Comparison of ENCODE assay signal across 1 cellular context in the genomic region with DNA sequence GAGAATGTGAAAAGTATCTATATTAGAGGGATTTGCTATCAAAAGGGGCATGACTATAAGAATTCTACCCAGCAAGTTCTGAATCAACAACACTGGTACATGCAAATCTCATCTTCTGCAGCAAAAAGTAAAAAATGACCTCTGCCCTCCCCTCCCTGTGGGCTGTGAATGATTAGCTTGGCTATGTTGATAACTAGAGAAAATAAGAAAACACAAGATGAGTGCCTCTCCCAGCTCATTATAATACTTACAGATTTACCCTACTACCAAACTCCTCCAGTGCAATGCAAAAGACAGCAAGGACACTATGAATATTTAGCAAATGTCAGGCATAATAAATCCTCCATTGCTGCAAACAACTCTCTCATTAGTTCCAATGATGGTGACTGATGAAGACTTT.
A peak's percentile ranks its signal among the peaks of the same experiment; 100 is the strongest.
TF ChIP-seq lines count a peak whose summit lies in the region.

No MANE protein-coding gene starts in this region.

TF ChIP-seq in HepG2, 621 proteins besides CTCF, POLR2A, EP300 and RAD21 (continued from another document and continues in another):
- TF ChIP-seq ZNF704 (CRISPR knock-in tag; IDR thresholded peaks at IDR 0.05; ENCODE audit: borderline replicate concordance) (no peak), ZNF782 (CRISPR knock-in tag; IDR thresholded peaks at IDR 0.05; ENCODE audit: borderline replicate concordance) (no peak), ZNF362 (CRISPR knock-in tag; IDR thresholded peaks at IDR 0.05; ENCODE audit: borderline replicate concordance) (no peak), RBM22 (optimal IDR thresholded peaks at IDR 0.05; ENCODE audit: low read length) (no peak), RXRB (CRISPR knock-in tag; IDR thresholded peaks at IDR 0.05; ENCODE audit: borderline replicate concordance) (0 out of 2 replicates have a peak, but pooled peaks have one; percentile 3), ZNF615 (CRISPR knock-in tag; IDR thresholded peaks at IDR 0.05; ENCODE audit: borderline replicate concordance) (no peak), ZBTB7A (CRISPR knock-in tag; IDR thresholded peaks at IDR 0.05) (no peak), ZMYM2 (CRISPR knock-in tag; IDR thresholded peaks at IDR 0.05) (no peak), KLF15 (CRISPR knock-in tag; IDR thresholded peaks at IDR 0.05; ENCODE audit: borderline replicate concordance) (no peak), ZNF263 (CRISPR knock-in tag; IDR thresholded peaks at IDR 0.05) (no peak), CBX1 (IDR thresholded peaks at IDR 0.05; ENCODE audit: low read depth) (no peak), ZNF138 (CRISPR knock-in tag; IDR thresholded peaks at IDR 0.05; ENCODE audit: low read depth) (no peak), ZNF619 (CRISPR knock-in tag; IDR thresholded peaks at IDR 0.05) (no peak), HNF1A (IDR thresholded peaks at IDR 0.05; ENCODE audit: low read depth) (peak; percentile 83), HNF1A (CRISPR knock-in tag; IDR thresholded peaks at IDR 0.05; ENCODE audit: borderline replicate concordance) (peak; percentile 67; the same call in 1 of the 2 replicates), POLR2AphosphoS5 (IDR thresholded peaks at IDR 0.05; ENCODE audit: low read depth, low read length) (no peak), FOXP4 (CRISPR knock-in tag; IDR thresholded peaks at IDR 0.05) (0 out of 2 replicates have a peak, but pooled peaks have one; percentile 46), DDIT3 (CRISPR knock-in tag; IDR thresholded peaks at IDR 0.05) (no peak), IRX3 (CRISPR knock-in tag; IDR thresholded peaks at IDR 0.05; ENCODE audit: borderline replicate concordance, low read depth) (no peak), NFATC3 (CRISPR knock-in tag; IDR thresholded peaks at IDR 0.05) (no peak), FOXA3 (CRISPR knock-in tag; IDR thresholded peaks at IDR 0.05) (peak; percentile 15; the same call in 1 of the 2 replicates), ZSCAN22 (CRISPR knock-in tag; IDR thresholded peaks at IDR 0.05) (no peak), MED13 (CRISPR knock-in tag; IDR thresholded peaks at IDR 0.05) (no peak), MXD1 (CRISPR knock-in tag; IDR thresholded peaks at IDR 0.05) (no peak), MZF1 (CRISPR knock-in tag; IDR thresholded peaks at IDR 0.05; ENCODE audit: borderline replicate concordance) (no peak), PAXIP1 (CRISPR knock-in tag; conservative IDR thresholded peaks at IDR 0.05) (peak; percentile 74), ZBTB3 (CRISPR knock-in tag; IDR thresholded peaks at IDR 0.05; ENCODE audit: borderline replicate concordance, low read depth) (no peak), MIER3 (CRISPR knock-in tag; IDR thresholded peaks at IDR 0.05; ENCODE audit: borderline replicate concordance) (no peak), KDM3A (CRISPR knock-in tag; IDR thresholded peaks at IDR 0.05; ENCODE audit: low read depth) (no peak), NCOA1 (CRISPR knock-in tag; IDR thresholded peaks at IDR 0.05) (no peak), ZNF326 (CRISPR knock-in tag; IDR thresholded peaks at IDR 0.05; ENCODE audit: borderline replicate concordance) (no peak), ZNF563 (CRISPR knock-in tag; IDR thresholded peaks at IDR 0.05) (no peak), FOXP1 (IDR thresholded peaks at IDR 0.05) (no peak), FOXP1 (CRISPR knock-in tag; IDR thresholded peaks at IDR 0.05) (peak; percentile 59), NFE2L2 (IDR thresholded peaks at IDR 0.05; ENCODE audit: low read length) (no peak), ERF (CRISPR knock-in tag; IDR thresholded peaks at IDR 0.05) (0 out of 2 replicates have a peak, but pooled peaks have one; percentile 24)
- TF ChIP-seq, protein P1, sequence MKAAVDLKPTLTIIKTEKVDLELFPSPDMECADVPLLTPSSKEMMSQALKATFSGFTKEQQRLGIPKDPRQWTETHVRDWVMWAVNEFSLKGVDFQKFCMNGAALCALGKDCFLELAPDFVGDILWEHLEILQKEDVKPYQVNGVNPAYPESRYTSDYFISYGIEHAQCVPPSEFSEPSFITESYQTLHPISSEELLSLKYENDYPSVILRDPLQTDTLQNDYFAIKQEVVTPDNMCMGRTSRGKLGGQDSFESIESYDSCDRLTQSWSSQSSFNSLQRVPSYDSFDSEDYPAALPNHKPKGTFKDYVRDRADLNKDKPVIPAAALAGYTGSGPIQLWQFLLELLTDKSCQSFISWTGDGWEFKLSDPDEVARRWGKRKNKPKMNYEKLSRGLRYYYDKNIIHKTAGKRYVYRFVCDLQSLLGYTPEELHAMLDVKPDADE (CRISPR knock-in tag; IDR thresholded peaks at IDR 0.05) = no peak
- TF ChIP-seq, protein P2, sequence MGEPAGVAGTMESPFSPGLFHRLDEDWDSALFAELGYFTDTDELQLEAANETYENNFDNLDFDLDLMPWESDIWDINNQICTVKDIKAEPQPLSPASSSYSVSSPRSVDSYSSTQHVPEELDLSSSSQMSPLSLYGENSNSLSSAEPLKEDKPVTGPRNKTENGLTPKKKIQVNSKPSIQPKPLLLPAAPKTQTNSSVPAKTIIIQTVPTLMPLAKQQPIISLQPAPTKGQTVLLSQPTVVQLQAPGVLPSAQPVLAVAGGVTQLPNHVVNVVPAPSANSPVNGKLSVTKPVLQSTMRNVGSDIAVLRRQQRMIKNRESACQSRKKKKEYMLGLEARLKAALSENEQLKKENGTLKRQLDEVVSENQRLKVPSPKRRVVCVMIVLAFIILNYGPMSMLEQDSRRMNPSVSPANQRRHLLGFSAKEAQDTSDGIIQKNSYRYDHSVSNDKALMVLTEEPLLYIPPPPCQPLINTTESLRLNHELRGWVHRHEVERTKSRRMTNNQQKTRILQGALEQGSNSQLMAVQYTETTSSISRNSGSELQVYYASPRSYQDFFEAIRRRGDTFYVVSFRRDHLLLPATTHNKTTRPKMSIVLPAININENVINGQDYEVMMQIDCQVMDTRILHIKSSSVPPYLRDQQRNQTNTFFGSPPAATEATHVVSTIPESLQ (CRISPR knock-in tag; conservative IDR thresholded peaks at IDR 0.05) = no peak
- TF ChIP-seq, protein P3, sequence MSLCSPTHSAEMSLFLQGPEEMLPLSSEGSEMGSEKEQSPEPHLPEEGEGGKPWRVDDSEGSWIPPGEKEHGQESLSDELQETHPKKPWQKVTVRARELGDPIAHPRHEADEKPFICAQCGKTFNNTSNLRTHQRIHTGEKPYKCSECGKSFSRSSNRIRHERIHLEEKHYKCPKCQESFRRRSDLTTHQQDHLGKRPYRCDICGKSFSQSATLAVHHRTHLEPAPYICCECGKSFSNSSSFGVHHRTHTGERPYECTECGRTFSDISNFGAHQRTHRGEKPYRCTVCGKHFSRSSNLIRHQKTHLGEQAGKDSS (CRISPR knock-in tag; IDR thresholded peaks at IDR 0.05; ENCODE audit: borderline replicate concordance, low read depth) = no peak
- TF ChIP-seq, protein P4, sequence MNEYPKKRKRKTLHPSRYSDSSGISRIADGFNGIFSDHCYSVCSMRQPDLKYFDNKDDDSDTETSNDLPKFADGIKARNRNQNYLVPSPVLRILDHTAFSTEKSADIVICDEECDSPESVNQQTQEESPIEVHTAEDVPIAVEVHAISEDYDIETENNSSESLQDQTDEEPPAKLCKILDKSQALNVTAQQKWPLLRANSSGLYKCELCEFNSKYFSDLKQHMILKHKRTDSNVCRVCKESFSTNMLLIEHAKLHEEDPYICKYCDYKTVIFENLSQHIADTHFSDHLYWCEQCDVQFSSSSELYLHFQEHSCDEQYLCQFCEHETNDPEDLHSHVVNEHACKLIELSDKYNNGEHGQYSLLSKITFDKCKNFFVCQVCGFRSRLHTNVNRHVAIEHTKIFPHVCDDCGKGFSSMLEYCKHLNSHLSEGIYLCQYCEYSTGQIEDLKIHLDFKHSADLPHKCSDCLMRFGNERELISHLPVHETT (CRISPR knock-in tag; conservative IDR thresholded peaks at IDR 0.05) = no peak
- TF ChIP-seq, protein P5, sequence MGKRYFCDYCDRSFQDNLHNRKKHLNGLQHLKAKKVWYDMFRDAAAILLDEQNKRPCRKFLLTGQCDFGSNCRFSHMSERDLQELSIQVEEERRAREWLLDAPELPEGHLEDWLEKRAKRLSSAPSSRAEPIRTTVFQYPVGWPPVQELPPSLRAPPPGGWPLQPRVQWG (CRISPR knock-in tag; IDR thresholded peaks at IDR 0.05; ENCODE audit: borderline replicate concordance, low read depth) = no peak
